Comparison of ENCODE assay signal across 26 cellular contexts in the genomic region with DNA sequence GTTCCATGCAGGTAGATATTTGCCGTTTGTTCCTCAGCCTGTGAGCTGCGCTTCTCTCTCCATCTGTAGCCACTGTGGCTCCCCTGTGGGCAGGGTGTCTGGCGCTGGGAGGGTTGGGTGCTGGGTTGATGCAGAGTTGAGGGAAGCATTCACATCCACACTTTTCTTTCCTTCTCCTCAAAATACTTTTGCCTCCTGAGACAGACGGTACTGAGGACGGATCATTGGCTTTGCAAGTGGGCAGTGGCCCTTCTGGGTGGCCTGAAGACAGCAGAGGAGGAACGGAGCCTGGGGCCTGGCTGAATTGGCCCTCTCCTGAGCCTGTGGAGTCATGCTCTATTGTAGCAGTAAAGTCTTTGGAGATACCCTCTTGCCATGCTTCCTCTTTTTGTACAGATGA.
A peak's percentile ranks its signal among the peaks of the same experiment; 100 is the strongest.
DNase-seq lines count a peak whose midpoint lies in the region; ATAC-seq and TF ChIP-seq lines count a peak whose summit lies in the region.
"Had no signal": no experiment of that assay in that cellular context is flagged by ENCODE, and none has a peak within 500 bp of the region (broad histone marks: within the 10 kb centered on the region; RNA-seq: fewer than 3 reads in every experiment).

No MANE protein-coding gene starts in this region.

- no peak overlapping the region for H3K9ac ChIP-seq in muscle layer of colon (ENCODE audit: low read length)
- H3K9ac ChIP-seq: BLaER1, neural progenitor cell had no signal

- no peaks in the 10 kb centered on the region for H3K9me3 ChIP-seq in muscle layer of colon (ENCODE audit: low read length)
- H3K9me3 ChIP-seq: BLaER1, mucosa of descending colon, tibial nerve had no signal

- TF ChIP-seq CTCF in VCaP (conservative IDR thresholded peaks at IDR 0.05) (no peak), coronary artery (IDR thresholded peaks at IDR 0.05) (no peak)

- no peak for DNase-seq in coronary artery (ENCODE audit: low spot score)
- DNase-seq in substantia nigra (lab: John Stamatoyannopoulos, UW) = no peak
- no peak for DNase-seq in putamen (ENCODE audit: low spot score)
- DNase-seq in NCI-H2196 treated with DMSO at 0.1 percent for 48 hours (lab: John Stamatoyannopoulos, UW; ENCODE audit: unreplicated experiment) = no peak
- DNase-seq: activated CD8-positive, alpha-beta memory T cell treated with anti-CD3 and anti-CD28 coated beads, Interleukin-2, amount 10 ng/mL, durations not matched to agents 7 days and 5 days; activated naive CD4-positive, alpha-beta T cell treated with anti-CD3 and anti-CD28 coated beads for 36 hours; activated T-cell treated with anti-CD3 and anti-CD28 coated beads, Interleukin-2, amount 50 U/mL, for 72 hours; COR-L47; GDM1; NCI-H1048; NCI-H1930; NCI-H526; NK-92 treated with Interleukin-12 subunit alpha and Interleukin-12 subunit beta, amount 100 ng/mL, for 24 hours; PC-9; SHP77 treated with DMSO at 0.1 percent for 48 hours; stimulated activated CD4-positive, alpha-beta T cell treated with anti-CD3 and anti-CD28 coated beads, Interleukin-15, amount 100 ng/mL, for 24 hours; stimulated activated naive CD8-positive, alpha-beta T cell treated with anti-CD3 and anti-CD28 coated beads, Interleukin-15, Interleukin-2, amounts not matched to agents 100 U/mL and 50 U/mL, for 24 hours; T-helper 9 cell had no signal

- no peaks in the 10 kb centered on the region for H3K36me3 ChIP-seq in muscle layer of colon (ENCODE audit: insufficient read depth, low read length)
- H3K36me3 ChIP-seq: BLaER1, neural progenitor cell, tibial nerve had no signal

- ATAC-seq in SK-N-SH treated with all-trans-retinoic acid at 6 μM for 48 hours = no peak
- ATAC-seq: activated CD8-positive, alpha-beta memory T cell treated with anti-CD3 and anti-CD28 coated beads, Interleukin-2, amount 10 ng/mL, durations not matched to agents 7 days and 5 days; activated T-cell treated with anti-CD3 and anti-CD28 coated beads, Interleukin-2, amount 50 U/mL, for 72 hours; stimulated activated naive CD8-positive, alpha-beta T cell treated with anti-CD3 and anti-CD28 coated beads, Interleukin-15, Interleukin-2, amounts not matched to agents 100 U/mL and 50 U/mL, for 24 hours had no signal

- H3K4me1 ChIP-seq in muscle layer of colon (ENCODE audit: insufficient read depth, low read length) = peaks cover 38% of the 10 kb centered on the region

- no peaks in the 10 kb centered on the region for H3K27me3 ChIP-seq in muscle layer of colon (ENCODE audit: control insufficient read depth in 1 of 2, insufficient read depth in 2 of 2, low read length in 2 of 2)
- H3K27me3 ChIP-seq: BLaER1, tibial nerve had no signal

- H3K27ac ChIP-seq in VCaP = peak overlapping the region; percentile 67
- peak overlapping the region; percentile 27 to 66 for H3K27ac ChIP-seq in coronary artery
- peak overlapping the region; percentile 54 for H3K27ac ChIP-seq in muscle layer of colon (ENCODE audit: low read depth, low read length)
- peak overlapping the region; percentile 84 for H3K27ac ChIP-seq in substantia nigra (ENCODE audit: low read depth, low read length, poor library complexity, severe bottlenecking)
- H3K27ac ChIP-seq: BLaER1, neural progenitor cell, PC-9 had no signal

- H3K4me3 ChIP-seq in coronary artery = no peak overlapping the region
- H3K4me3 ChIP-seq in muscle layer of colon (ENCODE audit: low read depth in 1 of 2, low read length in 2 of 2) = no peak overlapping the region
- H3K4me3 ChIP-seq: BLaER1, lung, mucosa of descending colon, neural progenitor cell, PC-9, tibial nerve had no signal

TF ChIP-seq in SK-N-SH treated with all-trans-retinoic acid at 6 μM for 48 hours, 23 proteins besides CTCF, POLR2A, EP300 and RAD21:
- TF ChIP-seq ZFP3 (CRISPR knock-in tag; IDR thresholded peaks at IDR 0.05) = no peak
- no peak for TF ChIP-seq ZC3H10 (CRISPR knock-in tag; IDR thresholded peaks at IDR 0.05)
- TF ChIP-seq ARNTL (CRISPR knock-in tag; IDR thresholded peaks at IDR 0.05; ENCODE audit: borderline replicate concordance, low read depth) = no peak
- no peak for TF ChIP-seq SNAI2 (CRISPR knock-in tag; IDR thresholded peaks at IDR 0.05)
- no peak for TF ChIP-seq ZNF8 (CRISPR knock-in tag; IDR thresholded peaks at IDR 0.05)
- no peak for TF ChIP-seq OSR1 (CRISPR knock-in tag; IDR thresholded peaks at IDR 0.05)
- TF ChIP-seq BACH2 (CRISPR knock-in tag; IDR thresholded peaks at IDR 0.05; ENCODE audit: borderline replicate concordance) = no peak
- no peak for TF ChIP-seq PPARA (CRISPR knock-in tag; IDR thresholded peaks at IDR 0.05; ENCODE audit: borderline replicate concordance)
- no peak for TF ChIP-seq ESRRG (CRISPR knock-in tag; IDR thresholded peaks at IDR 0.05)
- TF ChIP-seq, protein P1, sequence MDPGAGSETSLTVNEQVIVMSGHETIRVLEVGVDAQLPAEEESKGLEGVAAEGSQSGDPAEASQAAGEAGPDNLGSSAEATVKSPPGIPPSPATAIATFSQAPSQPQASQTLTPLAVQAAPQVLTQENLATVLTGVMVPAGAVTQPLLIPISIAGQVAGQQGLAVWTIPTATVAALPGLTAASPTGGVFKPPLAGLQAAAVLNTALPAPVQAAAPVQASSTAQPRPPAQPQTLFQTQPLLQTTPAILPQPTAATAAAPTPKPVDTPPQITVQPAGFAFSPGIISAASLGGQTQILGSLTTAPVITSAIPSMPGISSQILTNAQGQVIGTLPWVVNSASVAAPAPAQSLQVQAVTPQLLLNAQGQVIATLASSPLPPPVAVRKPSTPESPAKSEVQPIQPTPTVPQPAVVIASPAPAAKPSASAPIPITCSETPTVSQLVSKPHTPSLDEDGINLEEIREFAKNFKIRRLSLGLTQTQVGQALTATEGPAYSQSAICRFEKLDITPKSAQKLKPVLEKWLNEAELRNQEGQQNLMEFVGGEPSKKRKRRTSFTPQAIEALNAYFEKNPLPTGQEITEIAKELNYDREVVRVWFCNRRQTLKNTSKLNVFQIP (CRISPR knock-in tag; IDR thresholded peaks at IDR 0.05; ENCODE audit: borderline replicate concordance, low read depth) = no peak
